Comparison of ENCODE assay signal across 11 cellular contexts in the genomic region with DNA sequence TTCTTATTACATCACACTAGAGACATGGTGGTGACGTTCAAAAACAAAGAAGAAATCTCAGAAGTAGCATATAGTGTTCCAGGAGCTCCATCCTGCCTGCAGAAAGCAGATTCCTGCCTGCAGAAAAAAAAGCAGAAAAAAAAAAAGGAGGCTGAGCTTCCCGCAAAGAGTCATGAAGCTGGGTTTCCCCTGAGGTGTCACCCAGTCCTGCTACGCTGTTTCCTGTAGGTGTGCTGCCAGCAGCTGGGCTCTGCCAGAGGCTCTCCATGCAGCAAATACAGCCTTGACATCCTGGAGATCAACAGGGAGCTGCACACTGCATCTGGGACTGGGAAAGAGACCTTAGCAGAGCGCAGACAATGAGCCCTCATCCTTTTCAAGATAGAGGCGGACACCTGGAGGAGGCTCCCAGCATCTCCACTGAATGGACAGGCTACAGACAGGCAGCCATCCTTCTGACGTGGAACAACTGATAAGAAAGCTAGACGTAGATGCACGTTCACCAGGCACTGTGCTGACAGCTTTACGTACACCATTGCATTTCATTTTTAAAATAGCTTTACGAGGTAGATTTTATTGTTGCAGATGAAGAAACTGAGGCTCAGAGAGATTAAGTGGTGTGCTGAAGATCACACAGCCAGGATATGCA.
DNase-seq lines count a peak whose midpoint lies in the region; ATAC-seq, FAIRE-seq and TF ChIP-seq lines count a peak whose summit lies in the region.
"Had no signal": no experiment of that assay in that cellular context is flagged by ENCODE, and none has a peak within 500 bp of the region (broad histone marks: within the 10 kb centered on the region; RNA-seq: fewer than 3 reads in every experiment).

No MANE protein-coding gene starts in this region.

- H3K4me2 ChIP-seq in GM12878 (ENCODE audit: control insufficient read depth, insufficient read depth): no peak overlapping the region

- intact Hi-C loops in GM12878 (cut with micrococcal nuclease; ENCODE audit: unreplicated experiment): no loop called here

- H3K36me3 Mint-ChIP-seq in natural killer cell treated with Interleukin-12 subunit alpha and Interleukin-12 subunit beta and Interleukin-15 and Interleukin-18, amount 100 ng/mL, for 72 hours: no peaks in the 10 kb centered on the region

- RAD21 ChIA-PET in GM12878 (lab: Charles Lee; ENCODE audit: unreplicated experiment): no interaction called here

- peaks cover 10 to 13% of the 10 kb centered on the region in 2 donors for H3K4me1 Mint-ChIP-seq in natural killer cell treated with Interleukin-12 subunit alpha and Interleukin-12 subunit beta and Interleukin-15 and Interleukin-18, amount 100 ng/mL, for 72 hours (ENCODE audit: low read depth in 2 of 2)

- SMC1A ChIA-PET in GM12878 (lab: Charles Lee; ENCODE audit: uncharacterized antibody, unreplicated experiment): interaction anchor here (1.0 kb wide), 1 partner anchor 14 kb away, joined by 3 read pairs; no protein-coding TSS in a partner anchor

- H3K9ac ChIP-seq in GM12878 (ENCODE audit: control insufficient read depth, insufficient read depth, low read length): no peak overlapping the region

- no peaks in the 10 kb centered on the region for H3K9me3 Mint-ChIP-seq in natural killer cell treated with Interleukin-12 subunit alpha and Interleukin-12 subunit beta and Interleukin-15 and Interleukin-18, amount 100 ng/mL, for 72 hours
- H3K9me3 Mint-ChIP-seq: dendritic cell treated with granulocyte-macrophage colony-stimulating factor and Interleukin-4, amounts not matched to agents 40 ng/mL and 50 ng/mL, for 4 days had no signal

- H3K27me3 ChIP-seq in GM12878 (replicated peaks in 1 of 2; ENCODE audit: control insufficient read depth in 2 of 2, insufficient read depth in 2 of 2, low read length in 1 of 2): no peaks in the 10 kb centered on the region; a peak in 1 of 4 replicates

- DNase-seq in A172 (ENCODE audit: low spot score): peak; percentile 40
- peak; percentile 24 to 27 for DNase-seq in activated CD4-positive, alpha-beta T cell treated with anti-CD3 and anti-CD28 coated beads for 24 hours (ENCODE audit: low read depth in 2 of 2)
- no peak for DNase-seq in GM12878 (ENCODE audit: low read depth, low spot score)
- DNase-seq in natural killer cell treated with Interleukin-12 subunit alpha and Interleukin-12 subunit beta and Interleukin-15 and Interleukin-18, amount 100 ng/mL, for 72 hours (ENCODE audit: low spot score): no peak
- no peak for DNase-seq in NCI-H1417 (lab: John Stamatoyannopoulos, UW)
- DNase-seq in NCI-H2029 (lab: John Stamatoyannopoulos, UW): no peak
- DNase-seq: NCI-H1092 treated with DMSO at 0.1 percent for 48 hours had no signal

- H3K4me3 ChIP-seq in GM12878: no peak overlapping the region

- no peaks in the 10 kb centered on the region for H3K9me3 ChIP-seq in GM12878 (replicated peaks; ENCODE audit: control insufficient read depth, insufficient read depth, low read length)

- H4K20me1 ChIP-seq in GM12878 (ENCODE audit: control insufficient read depth, insufficient read depth): no peaks in the 10 kb centered on the region

- no peak for TF ChIP-seq RAD21 in GM12878 (IDR thresholded peaks at IDR 0.05; ENCODE audit: insufficient read depth, low read depth, low read length)

- in situ Hi-C loops in GM12878 (cut with MboI): no loop called here

- TF ChIP-seq EP300 in GM12878 (IDR thresholded peaks at IDR 0.05; ENCODE audit: borderline replicate concordance in 1 of 2, control insufficient read depth in 1 of 2, low read depth in 2 of 2, low read length in 2 of 2): no peak

- ATAC-seq in GM12878 (peak; percentile 44; the same call in 1 of the 3 replicates), GM19328 (IDR thresholded peaks at IDR 0.05; ENCODE audit: unreplicated experiment) (no peak), HG03025 (IDR thresholded peaks at IDR 0.05; ENCODE audit: low FRiP score, unreplicated experiment) (no peak)
- peak; percentile 43 to 45 for ATAC-seq in natural killer cell treated with Interleukin-12 subunit alpha and Interleukin-12 subunit beta and Interleukin-15 and Interleukin-18, amount 100 ng/mL, for 72 hours
- ATAC-seq: SK-N-SH treated with all-trans-retinoic acid at 6 μM for 48 hours had no signal

- H3K27me3 Mint-ChIP-seq in natural killer cell treated with Interleukin-12 subunit alpha and Interleukin-12 subunit beta and Interleukin-15 and Interleukin-18, amount 100 ng/mL, for 72 hours: peaks cover 0 to 8% of the 10 kb centered on the region in 2 donors

- TF ChIP-seq POLR2A in GM12878 (IDR thresholded peaks at IDR 0.05; ENCODE audit: low read depth, low read length): no peak

- H3K79me2 ChIP-seq in GM12878 (ENCODE audit: control insufficient read depth, insufficient read depth, low read length): no peaks in the 10 kb centered on the region

- H3K27ac Mint-ChIP-seq in natural killer cell treated with Interleukin-12 subunit alpha and Interleukin-12 subunit beta and Interleukin-15 and Interleukin-18, amount 100 ng/mL, for 72 hours: no peak overlapping the region
- H3K27ac Mint-ChIP-seq: dendritic cell treated with granulocyte-macrophage colony-stimulating factor and Interleukin-4, amounts not matched to agents 40 ng/mL and 50 ng/mL, for 4 days had no signal

- CTCF ChIA-PET in GM12878 (lab: Yijun Ruan, JAX): interaction anchor here (0.8 kb wide), 1 partner anchor 13 kb away, joined by 3 read pairs; no protein-coding TSS in a partner anchor

- POLR2A ChIA-PET in GM12878 (lab: Charles Lee): no interaction called here

- H3K4me1 ChIP-seq in GM12878 (ENCODE audit: control insufficient read depth, insufficient read depth, low read length): no peaks in the 10 kb centered on the region; the same call in 1 of the 2 replicates

- H2AFZ ChIP-seq in GM12878 (ENCODE audit: control insufficient read depth, low read depth, low read length): no peak overlapping the region

- FAIRE-seq in GM12878 (lab: Jason Lieb, UNC): no peak

- no peak overlapping the region for H3K4me3 Mint-ChIP-seq in natural killer cell treated with Interleukin-12 subunit alpha and Interleukin-12 subunit beta and Interleukin-15 and Interleukin-18, amount 100 ng/mL, for 72 hours
- H3K4me3 Mint-ChIP-seq: dendritic cell treated with granulocyte-macrophage colony-stimulating factor and Interleukin-4, amounts not matched to agents 40 ng/mL and 50 ng/mL, for 4 days had no signal

- 53% methylated on average over 10 of the region's 10 CpGs for WGBS in GM12878 (ENCODE audit: insufficient coverage, insufficient replicate concordance, low lambda C conversion rate, missing lambda C conversion rate)

- no peaks in the 10 kb centered on the region for H3K36me3 ChIP-seq in GM12878 (ENCODE audit: control insufficient read depth in 2 of 2, insufficient read depth in 2 of 2, low read length in 1 of 2)

- BruUV-seq in GM12878 (replicated peaks; lab: Mats Ljungman, UMichigan): no TSS peak

- no peak for TF ChIP-seq CTCF in GM12878 (IDR thresholded peaks at IDR 0.05 in 2 of 3, conservative IDR thresholded peaks at IDR 0.05 in 1 of 3; ENCODE audit: control insufficient read depth in 2 of 3, extremely low read depth in 1 of 3, insufficient read depth in 1 of 3, low read depth in 3 of 3, low read length in 3 of 3)

- H3K27ac ChIP-seq in GM12878 (ENCODE audit: control insufficient read depth, insufficient read depth): no peak overlapping the region

TF ChIP-seq in GM12878, 131 proteins besides CTCF, POLR2A, EP300 and RAD21:
- TF ChIP-seq PAX8 (IDR thresholded peaks at IDR 0.05): no peak
- peak; percentile 15; the same call in 1 of the 2 replicates for TF ChIP-seq ZNF384 (IDR thresholded peaks at IDR 0.05; ENCODE audit: borderline replicate concordance, low read depth, low read length)
TF ChIP-seq in GM12878: peak in this region for 1.

Comparison
In these comparisons a context has a peak if more than half of its experiments do, and no peak if none do; other contexts are left out.
1. DNase-seq: peak in A172 (single experiment) and activated CD4-positive, alpha-beta T cell treated with anti-CD3 and anti-CD28 coated beads for 24 hours (2 of 2); none in GM12878 (single experiment), natural killer cell treated with Interleukin-12 subunit alpha and Interleukin-12 subunit beta and Interleukin-15 and Interleukin-18, amount 100 ng/mL, for 72 hours (single experiment), NCI-H1417 (0 of 3) and NCI-H2029 (single experiment).
2. ATAC-seq: peak in GM12878 (single experiment) and natural killer cell treated with Interleukin-12 subunit alpha and Interleukin-12 subunit beta and Interleukin-15 and Interleukin-18, amount 100 ng/mL, for 72 hours (2 of 2); none in GM19328 (single experiment) and HG03025 (single experiment).